Comparison of ENCODE assay signal across 17 cellular contexts in genomic region chr3:16316847-16317560, GRCh38. TPM values are rescaled to one million over a fixed set of nuclear protein-coding genes. Genes with fewer than 3 reads are reported as not detected.
DNase-seq lines count a peak whose midpoint lies in the region; TF ChIP-seq lines count a peak whose summit lies in the region.
"Had no signal": no experiment of that assay in that cellular context is flagged by ENCODE, and none has a peak within 500 bp of the region (broad histone marks: within the 10 kb centered on the region; RNA-seq: fewer than 3 reads in every experiment).

No MANE protein-coding gene starts in this region.

- in situ Hi-C loops in GM13977 (cut with MboI; ENCODE audit: low pct_unique_long_range_greater_than_20kb, low sequenced_read_pairs, unreplicated experiment), result no loop called here

- POLR2A ChIA-PET in activated CD4-positive, alpha-beta memory T cell treated with anti-CD3 and anti-CD28 coated beads for 36 hours (lab: Charles Lee), result interaction anchor here (1.0 to 2.0 kb wide), 3 partner anchors 9 to 200 kb away, joined by 3 to 4 read pairs (median 4); no protein-coding TSS in a partner anchor

- TF ChIP-seq POLR2A in uterus (IDR thresholded peaks at IDR 0.05) (no peak), tibial nerve (IDR thresholded peaks at IDR 0.05) (no peak)

- H3K27me3 Mint-ChIP-seq in activated naive CD4-positive, alpha-beta T cell treated with anti-CD3 and anti-CD28 coated beads, Interleukin-2, amount 10 ng/mL, durations not matched to agents 7 days and 5 days, result no peaks in the 10 kb centered on the region
- H3K27me3 Mint-ChIP-seq in activated CD4-positive, alpha-beta memory T cell treated with anti-CD3 and anti-CD28 coated beads for 36 hours, result no peaks in the 10 kb centered on the region
- peaks cover 5 to 21% (median 6%) of the 10 kb centered on the region in 3 donors for H3K27me3 Mint-ChIP-seq in immature natural killer cell (ENCODE audit: low read depth in 3 of 3)
- H3K27me3 Mint-ChIP-seq: stimulated activated memory B cell treated with anti-CD40 and anti-IgM and Interleukin-4, amounts not matched to agents 10 μg/mL and 1 μg/mL and 100 μg/mL, for 72 hours had no signal

- TF ChIP-seq EP300 in tibial nerve (IDR thresholded peaks at IDR 0.05), result no peak

- no peaks in the 10 kb centered on the region for H3K4me1 ChIP-seq in uterus
- H3K4me1 ChIP-seq in tibial nerve, result peaks cover 0 to 13% (median 2%) of the 10 kb centered on the region in 4 donors
- H3K4me1 ChIP-seq: foreskin keratinocyte had no signal

- no peaks in the 10 kb centered on the region for H3K9me3 ChIP-seq in uterus
- H3K9me3 ChIP-seq in tibial nerve, result no peaks in the 10 kb centered on the region
- H3K9me3 ChIP-seq: breast epithelium had no signal

- H3K4me3 ChIP-seq in uterus (no peak overlapping the region), tibial nerve (no peak overlapping the region)
- H3K4me3 ChIP-seq: breast epithelium, neural progenitor cell had no signal

- 90 to 91% methylated on average over 5 of the region's 5 CpGs for WGBS in tibial nerve, 2 donors

- H3K36me3 Mint-ChIP-seq in activated naive CD4-positive, alpha-beta T cell treated with anti-CD3 and anti-CD28 coated beads, Interleukin-2, amount 10 ng/mL, durations not matched to agents 7 days and 5 days, result peaks cover 92% of the 10 kb centered on the region
- H3K36me3 Mint-ChIP-seq in activated CD4-positive, alpha-beta memory T cell treated with anti-CD3 and anti-CD28 coated beads for 36 hours, result peaks cover 70% of the 10 kb centered on the region
- peaks cover 31 to 40% (median 35%) of the 10 kb centered on the region in 3 donors for H3K36me3 Mint-ChIP-seq in immature natural killer cell

- TF ChIP-seq CTCF in uterus (IDR thresholded peaks at IDR 0.05), result no peak
- no peak for TF ChIP-seq CTCF in GM13977 (IDR thresholded peaks at IDR 0.05; ENCODE audit: extremely low read depth, insufficient read depth, missing control alignments)
- no peak for TF ChIP-seq CTCF in tibial nerve (IDR thresholded peaks at IDR 0.05)

- H3K27me3 ChIP-seq in uterus, result no peaks in the 10 kb centered on the region
- H3K27me3 ChIP-seq in tibial nerve, result no peaks in the 10 kb centered on the region
- H3K27me3 ChIP-seq: breast epithelium, foreskin keratinocyte, neural progenitor cell had no signal

- no peak overlapping the region for H3K4me3 Mint-ChIP-seq in activated naive CD4-positive, alpha-beta T cell treated with anti-CD3 and anti-CD28 coated beads, Interleukin-2, amount 10 ng/mL, durations not matched to agents 7 days and 5 days
- no peak overlapping the region for H3K4me3 Mint-ChIP-seq in activated CD4-positive, alpha-beta memory T cell treated with anti-CD3 and anti-CD28 coated beads for 36 hours
- H3K4me3 Mint-ChIP-seq in immature natural killer cell, result peak overlapping the region in 3 of 5 donors; percentile 33 to 48 (median 46)
- H3K4me3 Mint-ChIP-seq: neural progenitor cell; stimulated activated memory B cell treated with anti-CD40 and anti-IgM and Interleukin-4, amounts not matched to agents 10 μg/mL and 1 μg/mL and 100 μg/mL, for 72 hours had no signal

- DNase-seq in activated naive CD4-positive, alpha-beta T cell treated with anti-CD3 and anti-CD28 coated beads, Interleukin-2, amount 10 ng/mL, durations not matched to agents 7 days and 5 days, result no peak
- no peak for DNase-seq in activated naive CD4-positive, alpha-beta T cell (lab: John Stamatoyannopoulos, UW)
- DNase-seq in activated CD4-positive, alpha-beta memory T cell treated with anti-CD3 and anti-CD28 coated beads for 36 hours, result no peak
- DNase-seq in immature natural killer cell, result no peak
- DNase-seq in uterus, result no peak
- no peak for DNase-seq in GM13977 (ENCODE audit: low spot score)
- DNase-seq in COLO829 (ENCODE audit: low spot score), result no peak
- no peak for DNase-seq in tibial nerve (ENCODE audit: low spot score in 2 of 2)
- DNase-seq: foreskin keratinocyte, mesendoderm, NCI-H2029 treated with DMSO at 0.1 percent for 48 hours, NCI-H510A, SW 1271, trophoblast cell had no signal

- no peaks in the 10 kb centered on the region for H3K36me3 ChIP-seq in uterus
- H3K36me3 ChIP-seq in tibial nerve, result peaks cover 0 to 84% (median 9%) of the 10 kb centered on the region in 3 donors
- H3K36me3 ChIP-seq: breast epithelium, neural progenitor cell had no signal

- intact Hi-C loops in activated CD4-positive, alpha-beta memory T cell treated with anti-CD3 and anti-CD28 coated beads for 36 hours (cut with micrococcal nuclease), result no loop called here
- intact Hi-C loops in uterus (cut with DNase I; ENCODE audit: low total_unique reads), result no loop called here

- H3K27ac Mint-ChIP-seq in activated naive CD4-positive, alpha-beta T cell treated with anti-CD3 and anti-CD28 coated beads, Interleukin-2, amount 10 ng/mL, durations not matched to agents 7 days and 5 days, result peak overlapping the region; percentile 94
- peak overlapping the region; percentile 38 for H3K27ac Mint-ChIP-seq in activated CD4-positive, alpha-beta memory T cell treated with anti-CD3 and anti-CD28 coated beads for 36 hours
- peak overlapping the region; percentile 12 to 82 (median 74) for H3K27ac Mint-ChIP-seq in immature natural killer cell
- H3K27ac Mint-ChIP-seq: neural progenitor cell; stimulated activated memory B cell treated with anti-CD40 and anti-IgM and Interleukin-4, amounts not matched to agents 10 μg/mL and 1 μg/mL and 100 μg/mL, for 72 hours had no signal

- peak overlapping the region; percentile 59 to 62 for H3K27ac ChIP-seq in uterus
- no peak overlapping the region for H3K27ac ChIP-seq in tibial nerve
- H3K27ac ChIP-seq: breast epithelium, foreskin keratinocyte, neural progenitor cell had no signal

- no peaks in the 10 kb centered on the region for H3K9me3 Mint-ChIP-seq in activated naive CD4-positive, alpha-beta T cell treated with anti-CD3 and anti-CD28 coated beads, Interleukin-2, amount 10 ng/mL, durations not matched to agents 7 days and 5 days
- H3K9me3 Mint-ChIP-seq in activated CD4-positive, alpha-beta memory T cell treated with anti-CD3 and anti-CD28 coated beads for 36 hours, result no peaks in the 10 kb centered on the region
- no peaks in the 10 kb centered on the region for H3K9me3 Mint-ChIP-seq in immature natural killer cell
- H3K9me3 Mint-ChIP-seq: neural progenitor cell; stimulated activated memory B cell treated with anti-CD40 and anti-IgM and Interleukin-4, amounts not matched to agents 10 μg/mL and 1 μg/mL and 100 μg/mL, for 72 hours had no signal

- peaks cover 91% of the 10 kb centered on the region for H3K4me1 Mint-ChIP-seq in activated naive CD4-positive, alpha-beta T cell treated with anti-CD3 and anti-CD28 coated beads, Interleukin-2, amount 10 ng/mL, durations not matched to agents 7 days and 5 days
- peaks cover 86% of the 10 kb centered on the region for H3K4me1 Mint-ChIP-seq in activated CD4-positive, alpha-beta memory T cell treated with anti-CD3 and anti-CD28 coated beads for 36 hours (ENCODE audit: low read depth)
- peaks cover 84 to 88% of the 10 kb centered on the region in 2 donors for H3K4me1 Mint-ChIP-seq in immature natural killer cell

- CTCF ChIA-PET in activated naive CD4-positive, alpha-beta T cell treated with anti-CD3 and anti-CD28 coated beads, Interleukin-2, amount 10 ng/mL, durations not matched to agents 7 days and 5 days (lab: Charles Lee), result interaction anchor here (0.6 to 13.5 kb wide), 4 partner anchors 15 to 242 kb away, joined by 3 to 246 read pairs (median 25); partner anchors contain the start of genes DPH3 and OXNAD1
- CTCF ChIA-PET in activated CD4-positive, alpha-beta memory T cell treated with anti-CD3 and anti-CD28 coated beads for 36 hours (lab: Charles Lee), result interaction anchor here (1.0 to 9.8 kb wide), 4 partner anchors 9 to 233 kb away, joined by 5 to 228 read pairs (median 14); no protein-coding TSS in a partner anchor

RNA-seq across cellular contexts. Expression of gene OXNAD1, which starts 52.0 kb away (rescaled TPM):
- total RNA-seq in activated CD4-positive, alpha-beta memory T cell treated with anti-CD3 and anti-CD28 coated beads for 36 hours, result 10 to 100 TPM; 23.5 to 24.0 TPM
- 10 to 100 TPM; 22.0 to 27.3 (median 23.8) TPM for polyA plus RNA-seq in immature natural killer cell
- total RNA-seq in uterus (10 to 100 TPM; 14.7 to 33.2 (median 32.3) TPM), tibial nerve (10 to 100 TPM; 11.4 to 14.9 (median 13.1) TPM)

RNA-seq across cellular contexts. Expression of gene DPH3, which starts 52.3 kb away (rescaled TPM):
- total RNA-seq in activated CD4-positive, alpha-beta memory T cell treated with anti-CD3 and anti-CD28 coated beads for 36 hours, result 10 to 100 TPM; 23.4 TPM
- 10 to 100 TPM; 22.3 to 31.8 (median 25.5) TPM for polyA plus RNA-seq in immature natural killer cell
- 10 to 100 TPM; 18.2 to 24.2 (median 19.3) TPM for total RNA-seq in uterus
- total RNA-seq in tibial nerve, result 10 to 100 TPM; 11.4 to 20.5 (median 19.1) TPM

Comparison
In these comparisons a context has a peak if more than half of its experiments do, and no peak if none do; other contexts are left out.
1. H3K27ac Mint-ChIP-seq: peak in every context shown above with its lines; median percentile 94 in activated naive CD4-positive, alpha-beta T cell treated with anti-CD3 and anti-CD28 coated beads, Interleukin-2, amount 10 ng/mL, durations not matched to agents 7 days and 5 days; 74 in immature natural killer cell; 38 in activated CD4-positive, alpha-beta memory T cell treated with anti-CD3 and anti-CD28 coated beads for 36 hours.
2. H3K4me3 Mint-ChIP-seq: peak in immature natural killer cell (3 of 5); none in activated naive CD4-positive, alpha-beta T cell treated with anti-CD3 and anti-CD28 coated beads, Interleukin-2, amount 10 ng/mL, durations not matched to agents 7 days and 5 days (single experiment) and activated CD4-positive, alpha-beta memory T cell treated with anti-CD3 and anti-CD28 coated beads for 36 hours (single experiment).
3. H3K27ac ChIP-seq: peak in uterus (2 of 2); none in tibial nerve (0 of 4).